9 cellular contexts compared by ENCODE assay signal in genomic region chr7:99557196-99557607, GRCh38. TPM values are rescaled to one million over a fixed set of nuclear protein-coding genes. Genes with fewer than 3 reads are reported as not detected.
A peak's percentile ranks its signal among the peaks of the same experiment; 100 is the strongest.
DNase-seq lines count a peak whose midpoint lies in the region; ATAC-seq and TF ChIP-seq lines count a peak whose summit lies in the region.
"Had no signal": no experiment of that assay in that cellular context is flagged by ENCODE, and none has a peak within 500 bp of the region (broad histone marks: within the 10 kb centered on the region; RNA-seq: fewer than 3 reads in every experiment).

No MANE protein-coding gene starts in this region.

- H3K36me3 Mint-ChIP-seq in T-helper 1 cell treated with Interleukin-12 subunit alpha and Interleukin-12 subunit beta and Interleukin-4 antibody, amounts not matched to agents 30 μg/mL and 1 μg/mL, for 36 hours (ENCODE audit: low read depth) = peaks cover 38% of the 10 kb centered on the region
- peaks cover 54% of the 10 kb centered on the region for H3K36me3 Mint-ChIP-seq in activated naive CD8-positive, alpha-beta T cell treated with anti-CD3 and anti-CD28 coated beads for 36 hours

- H3K27ac ChIP-seq in stomach = peak overlapping the region in 4 of 5 donors; percentile 97 to 99 (median 98)

- H3K4me3 ChIP-seq in stomach = peak overlapping the region; percentile 74 to 93 (median 85)

- H3K9me3 ChIP-seq in stomach = no peaks in the 10 kb centered on the region

- peaks cover 16 to 58% (median 45%) of the 10 kb centered on the region in 4 donors for H3K4me1 ChIP-seq in stomach

- H3K27ac Mint-ChIP-seq in T-helper 1 cell treated with Interleukin-12 subunit alpha and Interleukin-12 subunit beta and Interleukin-4 antibody, amounts not matched to agents 30 μg/mL and 1 μg/mL, for 36 hours = peak overlapping the region; percentile 97
- peak overlapping the region; percentile 98 for H3K27ac Mint-ChIP-seq in activated naive CD8-positive, alpha-beta T cell treated with anti-CD3 and anti-CD28 coated beads for 36 hours

- TF ChIP-seq EP300 in stomach (IDR thresholded peaks at IDR 0.05) = no peak

- 75 to 80% (median 78%) methylated on average over 4 of the region's 4 CpGs for WGBS in stomach, 5 donors

- H3K27me3 Mint-ChIP-seq in T-helper 1 cell treated with Interleukin-12 subunit alpha and Interleukin-12 subunit beta and Interleukin-4 antibody, amounts not matched to agents 30 μg/mL and 1 μg/mL, for 36 hours (ENCODE audit: low read depth) = no peaks in the 10 kb centered on the region
- no peaks in the 10 kb centered on the region for H3K27me3 Mint-ChIP-seq in activated naive CD8-positive, alpha-beta T cell treated with anti-CD3 and anti-CD28 coated beads for 36 hours

- peaks cover 39% of the 10 kb centered on the region for H3K4me1 Mint-ChIP-seq in T-helper 1 cell treated with Interleukin-12 subunit alpha and Interleukin-12 subunit beta and Interleukin-4 antibody, amounts not matched to agents 30 μg/mL and 1 μg/mL, for 36 hours (ENCODE audit: low read depth)
- H3K4me1 Mint-ChIP-seq in activated naive CD8-positive, alpha-beta T cell treated with anti-CD3 and anti-CD28 coated beads for 36 hours = peaks cover 47% of the 10 kb centered on the region

- peaks cover 18 to 51% (median 42%) of the 10 kb centered on the region in 4 donors for H3K36me3 ChIP-seq in stomach

- H3K27me3 ChIP-seq in stomach = no peaks in the 10 kb centered on the region

- no peak for TF ChIP-seq POLR2A in stomach (IDR thresholded peaks at IDR 0.05)

- no peak for TF ChIP-seq CTCF in stomach (IDR thresholded peaks at IDR 0.05)

- intact Hi-C loops in stomach (cut with DNase I; ENCODE audit: low total_unique reads) = loop anchor here (10.0 kb wide), 1 partner anchor 52 kb away; the partner anchor contains the start of genes ZKSCAN5 and ZNF394

- H3K9me3 Mint-ChIP-seq in T-helper 1 cell treated with Interleukin-12 subunit alpha and Interleukin-12 subunit beta and Interleukin-4 antibody, amounts not matched to agents 30 μg/mL and 1 μg/mL, for 36 hours = no peaks in the 10 kb centered on the region
- H3K9me3 Mint-ChIP-seq in activated naive CD8-positive, alpha-beta T cell treated with anti-CD3 and anti-CD28 coated beads for 36 hours = no peaks in the 10 kb centered on the region

- peak overlapping the region; percentile 98 for H3K4me3 Mint-ChIP-seq in T-helper 1 cell treated with Interleukin-12 subunit alpha and Interleukin-12 subunit beta and Interleukin-4 antibody, amounts not matched to agents 30 μg/mL and 1 μg/mL, for 36 hours
- H3K4me3 Mint-ChIP-seq in activated naive CD8-positive, alpha-beta T cell treated with anti-CD3 and anti-CD28 coated beads for 36 hours = peak overlapping the region; percentile 98

- ATAC-seq in GM21390 (IDR thresholded peaks at IDR 0.05; ENCODE audit: unreplicated experiment) = no peak
- ATAC-seq: activated CD4-positive, CD25-positive, alpha-beta regulatory T cell treated with anti-CD3 and anti-CD28 coated beads, Interleukin-2, amount 50 U/mL, for 24 hours had no signal

- DNase-seq in T-helper 1 cell (no peak), kidney tubule cell (ENCODE audit: low spot score) (peak; percentile 14), stomach (no peak), dedifferentiated amniotic fluid mesenchymal stem cell (ENCODE audit: extremely low spot score) (no peak), activated gamma-delta T cell (lab: John Stamatoyannopoulos, UW) (no peak)
- DNase-seq in activated naive CD8-positive, alpha-beta T cell treated with anti-CD3 and anti-CD28 coated beads for 36 hours = no peak

RNA-seq across cellular contexts. Expression of gene ZNF655, which starts 1.2 kb away (rescaled TPM):
- total RNA-seq in activated naive CD8-positive, alpha-beta T cell treated with anti-CD3 and anti-CD28 coated beads for 36 hours = 10 to 100 TPM; 57.5 to 58.9 TPM
- total RNA-seq in stomach = 100 to 1,000 TPM in 2 of 5 donors, 10 to 100 TPM in 3; 55.8 to 162 (median 94.5) TPM
- polyA plus RNA-seq in stomach = 10 to 100 TPM; 33.0 to 41.2 (median 37.5) TPM

RNA-seq across cellular contexts. Expression of gene FAM200A, which starts 5.3 kb away (rescaled TPM):
- 1 to 10 TPM; 5.6 to 6.0 TPM for total RNA-seq in activated naive CD8-positive, alpha-beta T cell treated with anti-CD3 and anti-CD28 coated beads for 36 hours
- total RNA-seq in stomach = 10 to 100 TPM in 1 of 5 donors, 1 to 10 TPM in 2, under 1 TPM in 2; 0.45 to 35.9 (median 3.3) TPM
- polyA plus RNA-seq in stomach = 1 to 10 TPM; 3.1 to 4.2 (median 3.5) TPM

RNA-seq across cellular contexts. Expression of gene TMEM225B, which starts 40.9 kb away (rescaled TPM):
- under 1 TPM; 0.42 to 0.70 TPM for total RNA-seq in activated naive CD8-positive, alpha-beta T cell treated with anti-CD3 and anti-CD28 coated beads for 36 hours
- total RNA-seq in stomach = 1 to 10 TPM in 1 of 5 donors, under 1 TPM in 1, not detected in 3; 0.73 to 4.3 TPM
- 1 to 10 TPM in 1 of 3 donors, under 1 TPM in 1, not detected in 1; 0.75 to 1.2 TPM for polyA plus RNA-seq in stomach

RNA-seq across cellular contexts. Expression of gene ZKSCAN5, which starts 52.7 kb away (rescaled TPM):
- total RNA-seq in activated naive CD8-positive, alpha-beta T cell treated with anti-CD3 and anti-CD28 coated beads for 36 hours = 1 to 10 TPM; 8.0 to 8.3 TPM
- total RNA-seq in stomach = 10 to 100 TPM in 1 of 5 donors, 1 to 10 TPM in 3, under 1 TPM in 1; 0.58 to 11.4 (median 4.0) TPM
- 1 to 10 TPM; 2.7 to 3.8 (median 2.9) TPM for polyA plus RNA-seq in stomach

RNA-seq across cellular contexts. Expression of gene ZNF394, which starts 57.1 kb away (rescaled TPM):
- 10 to 100 TPM; 26.1 to 27.5 TPM for total RNA-seq in activated naive CD8-positive, alpha-beta T cell treated with anti-CD3 and anti-CD28 coated beads for 36 hours
- 100 to 1,000 TPM in 1 of 5 donors, 10 to 100 TPM in 4; 16.9 to 177 (median 48.0) TPM for total RNA-seq in stomach
- 10 to 100 TPM; 15.7 to 16.7 (median 16.4) TPM for polyA plus RNA-seq in stomach
